1 cellular context compared by ENCODE assay signal in genomic region chr11:117546431-117547160, GRCh38.
TF ChIP-seq lines count a peak whose summit lies in the region.

No MANE protein-coding gene starts in this region.

TF ChIP-seq in IMR-90, 13 proteins besides CTCF, POLR2A, EP300 and RAD21:
- TF ChIP-seq CHD1 (IDR thresholded peaks at IDR 0.05; ENCODE audit: low read depth, low read length) (no peak), RFX5 (IDR thresholded peaks at IDR 0.05; ENCODE audit: low read depth, low read length) (no peak), USF2 (IDR thresholded peaks at IDR 0.05; ENCODE audit: low read depth, low read length) (no peak), FOS (IDR thresholded peaks at IDR 0.05; ENCODE audit: low read depth, low read length) (no peak), MXI1 (IDR thresholded peaks at IDR 0.05; ENCODE audit: borderline replicate concordance, low read depth, low read length) (no peak), SMC3 (IDR thresholded peaks at IDR 0.05; ENCODE audit: low read depth, low read length) (no peak), CEBPB (IDR thresholded peaks at IDR 0.05; ENCODE audit: low read depth, low read length) (no peak), MAFK (IDR thresholded peaks at IDR 0.05; ENCODE audit: low read depth, low read length) (no peak), BHLHE40 (IDR thresholded peaks at IDR 0.05; ENCODE audit: low read depth, low read length) (no peak), NFE2L2 (IDR thresholded peaks at IDR 0.05; ENCODE audit: low read depth, low read length) (no peak), MAZ (IDR thresholded peaks at IDR 0.05; ENCODE audit: borderline replicate concordance, low read depth, low read length) (no peak), RCOR1 (IDR thresholded peaks at IDR 0.05; ENCODE audit: insufficient replicate concordance, low read length) (no peak), ELK1 (IDR thresholded peaks at IDR 0.05; ENCODE audit: borderline replicate concordance, low read depth, low read length) (no peak)
